2 cellular contexts compared by ENCODE assay signal in genomic region chr10:20891338-20891714, GRCh38.
TF ChIP-seq lines count a peak whose summit lies in the region.

No MANE protein-coding gene starts in this region.

TF ChIP-seq in SK-N-SH treated with all-trans-retinoic acid at 6 μM for 48 hours, 23 proteins besides CTCF, POLR2A, EP300 and RAD21 (continued from another document):
- TF ChIP-seq PATZ1 (CRISPR knock-in tag; IDR thresholded peaks at IDR 0.05; ENCODE audit: borderline replicate concordance) (no peak), GLIS3 (CRISPR knock-in tag; IDR thresholded peaks at IDR 0.05) (no peak), CSDC2 (CRISPR knock-in tag; IDR thresholded peaks at IDR 0.05) (no peak), TCF4 (CRISPR knock-in tag; IDR thresholded peaks at IDR 0.05; ENCODE audit: borderline replicate concordance) (no peak), ARNTL (CRISPR knock-in tag; IDR thresholded peaks at IDR 0.05; ENCODE audit: borderline replicate concordance, low read depth) (no peak), BACH2 (CRISPR knock-in tag; IDR thresholded peaks at IDR 0.05; ENCODE audit: borderline replicate concordance) (no peak), CREB5 (CRISPR knock-in tag; IDR thresholded peaks at IDR 0.05; ENCODE audit: low read depth) (no peak), ZNF70 (CRISPR knock-in tag; IDR thresholded peaks at IDR 0.05) (no peak), PPARA (CRISPR knock-in tag; IDR thresholded peaks at IDR 0.05; ENCODE audit: borderline replicate concordance) (no peak)
- TF ChIP-seq, protein P1, sequence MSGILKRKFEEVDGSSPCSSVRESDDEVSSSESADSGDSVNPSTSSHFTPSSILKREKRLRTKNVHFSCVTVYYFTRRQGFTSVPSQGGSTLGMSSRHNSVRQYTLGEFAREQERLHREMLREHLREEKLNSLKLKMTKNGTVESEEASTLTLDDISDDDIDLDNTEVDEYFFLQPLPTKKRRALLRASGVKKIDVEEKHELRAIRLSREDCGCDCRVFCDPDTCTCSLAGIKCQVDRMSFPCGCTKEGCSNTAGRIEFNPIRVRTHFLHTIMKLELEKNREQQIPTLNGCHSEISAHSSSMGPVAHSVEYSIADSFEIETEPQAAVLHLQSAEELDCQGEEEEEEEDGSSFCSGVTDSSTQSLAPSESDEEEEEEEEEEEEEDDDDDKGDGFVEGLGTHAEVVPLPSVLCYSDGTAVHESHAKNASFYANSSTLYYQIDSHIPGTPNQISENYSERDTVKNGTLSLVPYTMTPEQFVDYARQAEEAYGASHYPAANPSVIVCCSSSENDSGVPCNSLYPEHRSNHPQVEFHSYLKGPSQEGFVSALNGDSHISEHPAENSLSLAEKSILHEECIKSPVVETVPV (CRISPR knock-in tag; IDR thresholded peaks at IDR 0.05), result no peak

TF ChIP-seq in HEK293T, 16 proteins besides CTCF, POLR2A, EP300 and RAD21 (continued from another document):
- TF ChIP-seq, protein P2, sequence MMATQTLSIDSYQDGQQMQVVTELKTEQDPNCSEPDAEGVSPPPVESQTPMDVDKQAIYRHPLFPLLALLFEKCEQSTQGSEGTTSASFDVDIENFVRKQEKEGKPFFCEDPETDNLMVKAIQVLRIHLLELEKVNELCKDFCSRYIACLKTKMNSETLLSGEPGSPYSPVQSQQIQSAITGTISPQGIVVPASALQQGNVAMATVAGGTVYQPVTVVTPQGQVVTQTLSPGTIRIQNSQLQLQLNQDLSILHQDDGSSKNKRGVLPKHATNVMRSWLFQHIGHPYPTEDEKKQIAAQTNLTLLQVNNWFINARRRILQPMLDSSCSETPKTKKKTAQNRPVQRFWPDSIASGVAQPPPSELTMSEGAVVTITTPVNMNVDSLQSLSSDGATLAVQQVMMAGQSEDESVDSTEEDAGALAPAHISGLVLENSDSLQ (IDR thresholded peaks at IDR 0.05), result no peak
- TF ChIP-seq CTBP1 (IDR thresholded peaks at IDR 0.05; ENCODE audit: borderline replicate concordance) (no peak), ZNF384 (IDR thresholded peaks at IDR 0.05) (no peak), TARDBP (IDR thresholded peaks at IDR 0.05) (no peak), SUZ12 (IDR thresholded peaks at IDR 0.05) (no peak), ELF4 (IDR thresholded peaks at IDR 0.05) (no peak), FOXA1 (IDR thresholded peaks at IDR 0.05) (no peak), HDGF (IDR thresholded peaks at IDR 0.05; ENCODE audit: borderline replicate concordance) (no peak), LEF1 (IDR thresholded peaks at IDR 0.05; ENCODE audit: borderline replicate concordance) (no peak)
